3 cellular contexts compared by ENCODE assay signal in the genomic region with DNA sequence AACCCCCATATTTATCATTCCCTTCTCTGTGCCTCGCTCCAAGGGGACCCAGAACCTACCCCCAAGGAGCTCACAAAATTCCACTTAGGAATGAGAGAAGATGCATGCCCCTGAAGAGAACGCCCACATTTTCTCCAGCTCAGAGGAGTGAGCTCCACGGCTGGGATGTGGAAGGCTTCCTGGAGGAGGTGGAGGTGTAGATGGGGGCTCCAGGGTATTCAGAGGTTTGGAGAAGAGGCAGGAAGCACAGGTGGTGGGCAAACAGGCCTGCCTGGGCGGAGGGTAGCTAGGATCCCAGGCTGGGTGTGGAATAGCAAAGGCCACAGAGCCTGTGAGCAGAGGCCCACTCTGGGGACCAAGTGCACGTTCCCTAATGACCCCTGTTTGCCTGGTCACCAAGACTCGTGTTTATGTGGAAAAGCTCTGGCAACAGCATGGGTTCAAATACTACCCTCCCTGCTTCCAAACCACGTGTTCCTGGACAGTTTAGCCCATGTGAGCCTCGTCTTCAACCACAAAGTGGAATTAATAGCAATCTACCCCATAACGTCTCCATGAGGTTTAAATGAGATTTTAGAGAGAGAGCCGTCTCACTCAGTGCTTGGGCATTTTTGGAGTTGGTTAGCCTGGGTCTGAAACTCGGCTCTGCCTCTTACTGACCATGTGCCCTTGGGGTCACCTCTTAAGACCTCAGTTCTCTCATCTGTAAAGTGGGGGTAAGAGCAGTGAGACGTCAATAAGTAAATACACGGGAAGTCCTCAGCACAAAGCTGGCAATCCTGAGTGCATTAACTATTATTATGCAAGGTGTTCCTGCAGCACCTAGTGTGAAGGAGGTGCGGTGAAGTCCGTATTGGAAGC.
TF ChIP-seq lines count a peak whose summit lies in the region.

No MANE protein-coding gene starts in this region.

TF ChIP-seq in SK-N-SH, 30 proteins besides CTCF, POLR2A, EP300 and RAD21:
- TF ChIP-seq GABPA (IDR thresholded peaks at IDR 0.05; ENCODE audit: low read depth) (no peak), EZH2phosphoT487 (IDR thresholded peaks at IDR 0.05; ENCODE audit: borderline replicate concordance, low read depth) (no peak), RFX5 (IDR thresholded peaks at IDR 0.05; ENCODE audit: low read length) (no peak), FOXJ3 (CRISPR knock-in tag; IDR thresholded peaks at IDR 0.05) (no peak), RXRA (IDR thresholded peaks at IDR 0.05; ENCODE audit: borderline replicate concordance, low read depth) (no peak), JUND (IDR thresholded peaks at IDR 0.05) (no peak), YY1 (IDR thresholded peaks at IDR 0.05; ENCODE audit: low read depth) (no peak), TAF1 (IDR thresholded peaks at IDR 0.05; ENCODE audit: borderline replicate concordance, low read depth, low read length) (no peak)
- TF ChIP-seq, protein P1, sequence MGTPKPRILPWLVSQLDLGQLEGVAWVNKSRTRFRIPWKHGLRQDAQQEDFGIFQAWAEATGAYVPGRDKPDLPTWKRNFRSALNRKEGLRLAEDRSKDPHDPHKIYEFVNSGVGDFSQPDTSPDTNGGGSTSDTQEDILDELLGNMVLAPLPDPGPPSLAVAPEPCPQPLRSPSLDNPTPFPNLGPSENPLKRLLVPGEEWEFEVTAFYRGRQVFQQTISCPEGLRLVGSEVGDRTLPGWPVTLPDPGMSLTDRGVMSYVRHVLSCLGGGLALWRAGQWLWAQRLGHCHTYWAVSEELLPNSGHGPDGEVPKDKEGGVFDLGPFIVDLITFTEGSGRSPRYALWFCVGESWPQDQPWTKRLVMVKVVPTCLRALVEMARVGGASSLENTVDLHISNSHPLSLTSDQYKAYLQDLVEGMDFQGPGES (IDR thresholded peaks at IDR 0.05; ENCODE audit: low read depth, low read length), result no peak

TF ChIP-seq in SK-N-SH treated with all-trans-retinoic acid at 6 μM for 48 hours, 23 proteins besides CTCF, POLR2A, EP300 and RAD21:
- TF ChIP-seq TCF4 (CRISPR knock-in tag; IDR thresholded peaks at IDR 0.05; ENCODE audit: borderline replicate concordance) (no peak), PPARA (CRISPR knock-in tag; IDR thresholded peaks at IDR 0.05; ENCODE audit: borderline replicate concordance) (no peak), PATZ1 (CRISPR knock-in tag; IDR thresholded peaks at IDR 0.05; ENCODE audit: borderline replicate concordance) (no peak), ZNF70 (CRISPR knock-in tag; IDR thresholded peaks at IDR 0.05) (no peak), OSR1 (CRISPR knock-in tag; IDR thresholded peaks at IDR 0.05) (no peak), TOX (CRISPR knock-in tag; IDR thresholded peaks at IDR 0.05; ENCODE audit: borderline replicate concordance) (no peak), ZNF8 (CRISPR knock-in tag; IDR thresholded peaks at IDR 0.05) (no peak), ISL1 (CRISPR knock-in tag; IDR thresholded peaks at IDR 0.05) (no peak), ZFP3 (CRISPR knock-in tag; IDR thresholded peaks at IDR 0.05) (no peak), ZNF565 (CRISPR knock-in tag; conservative IDR thresholded peaks at IDR 0.05; ENCODE audit: low read depth) (no peak), ZC3H10 (CRISPR knock-in tag; IDR thresholded peaks at IDR 0.05) (no peak), CREB5 (CRISPR knock-in tag; IDR thresholded peaks at IDR 0.05; ENCODE audit: low read depth) (no peak), CSDC2 (CRISPR knock-in tag; IDR thresholded peaks at IDR 0.05) (no peak), RARB (CRISPR knock-in tag; IDR thresholded peaks at IDR 0.05) (no peak)
- TF ChIP-seq, protein P2, sequence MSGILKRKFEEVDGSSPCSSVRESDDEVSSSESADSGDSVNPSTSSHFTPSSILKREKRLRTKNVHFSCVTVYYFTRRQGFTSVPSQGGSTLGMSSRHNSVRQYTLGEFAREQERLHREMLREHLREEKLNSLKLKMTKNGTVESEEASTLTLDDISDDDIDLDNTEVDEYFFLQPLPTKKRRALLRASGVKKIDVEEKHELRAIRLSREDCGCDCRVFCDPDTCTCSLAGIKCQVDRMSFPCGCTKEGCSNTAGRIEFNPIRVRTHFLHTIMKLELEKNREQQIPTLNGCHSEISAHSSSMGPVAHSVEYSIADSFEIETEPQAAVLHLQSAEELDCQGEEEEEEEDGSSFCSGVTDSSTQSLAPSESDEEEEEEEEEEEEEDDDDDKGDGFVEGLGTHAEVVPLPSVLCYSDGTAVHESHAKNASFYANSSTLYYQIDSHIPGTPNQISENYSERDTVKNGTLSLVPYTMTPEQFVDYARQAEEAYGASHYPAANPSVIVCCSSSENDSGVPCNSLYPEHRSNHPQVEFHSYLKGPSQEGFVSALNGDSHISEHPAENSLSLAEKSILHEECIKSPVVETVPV (CRISPR knock-in tag; IDR thresholded peaks at IDR 0.05), result no peak
- TF ChIP-seq, protein P3, sequence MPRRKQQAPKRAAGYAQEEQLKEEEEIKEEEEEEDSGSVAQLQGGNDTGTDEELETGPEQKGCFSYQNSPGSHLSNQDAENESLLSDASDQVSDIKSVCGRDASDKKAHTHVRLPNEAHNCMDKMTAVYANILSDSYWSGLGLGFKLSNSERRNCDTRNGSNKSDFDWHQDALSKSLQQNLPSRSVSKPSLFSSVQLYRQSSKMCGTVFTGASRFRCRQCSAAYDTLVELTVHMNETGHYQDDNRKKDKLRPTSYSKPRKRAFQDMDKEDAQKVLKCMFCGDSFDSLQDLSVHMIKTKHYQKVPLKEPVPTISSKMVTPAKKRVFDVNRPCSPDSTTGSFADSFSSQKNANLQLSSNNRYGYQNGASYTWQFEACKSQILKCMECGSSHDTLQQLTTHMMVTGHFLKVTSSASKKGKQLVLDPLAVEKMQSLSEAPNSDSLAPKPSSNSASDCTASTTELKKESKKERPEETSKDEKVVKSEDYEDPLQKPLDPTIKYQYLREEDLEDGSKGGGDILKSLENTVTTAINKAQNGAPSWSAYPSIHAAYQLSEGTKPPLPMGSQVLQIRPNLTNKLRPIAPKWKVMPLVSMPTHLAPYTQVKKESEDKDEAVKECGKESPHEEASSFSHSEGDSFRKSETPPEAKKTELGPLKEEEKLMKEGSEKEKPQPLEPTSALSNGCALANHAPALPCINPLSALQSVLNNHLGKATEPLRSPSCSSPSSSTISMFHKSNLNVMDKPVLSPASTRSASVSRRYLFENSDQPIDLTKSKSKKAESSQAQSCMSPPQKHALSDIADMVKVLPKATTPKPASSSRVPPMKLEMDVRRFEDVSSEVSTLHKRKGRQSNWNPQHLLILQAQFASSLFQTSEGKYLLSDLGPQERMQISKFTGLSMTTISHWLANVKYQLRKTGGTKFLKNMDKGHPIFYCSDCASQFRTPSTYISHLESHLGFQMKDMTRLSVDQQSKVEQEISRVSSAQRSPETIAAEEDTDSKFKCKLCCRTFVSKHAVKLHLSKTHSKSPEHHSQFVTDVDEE (CRISPR knock-in tag; IDR thresholded peaks at IDR 0.05), result no peak
TF ChIP-seq in SK-N-SH treated with all-trans-retinoic acid at 6 μM for 48 hours: peak in this region for 0.

TF ChIP-seq in WTC11, 78 proteins besides CTCF, POLR2A, EP300 and RAD21:
- TF ChIP-seq AFF4 (CRISPR knock-in tag; IDR thresholded peaks at IDR 0.05; ENCODE audit: borderline replicate concordance), result no peak
- no peak for TF ChIP-seq ZSCAN18 (CRISPR knock-in tag; IDR thresholded peaks at IDR 0.05)
- TF ChIP-seq CREB1 (CRISPR knock-in tag; IDR thresholded peaks at IDR 0.05), result no peak
- no peak for TF ChIP-seq USF2 (CRISPR knock-in tag; IDR thresholded peaks at IDR 0.05)
- TF ChIP-seq, protein P4, sequence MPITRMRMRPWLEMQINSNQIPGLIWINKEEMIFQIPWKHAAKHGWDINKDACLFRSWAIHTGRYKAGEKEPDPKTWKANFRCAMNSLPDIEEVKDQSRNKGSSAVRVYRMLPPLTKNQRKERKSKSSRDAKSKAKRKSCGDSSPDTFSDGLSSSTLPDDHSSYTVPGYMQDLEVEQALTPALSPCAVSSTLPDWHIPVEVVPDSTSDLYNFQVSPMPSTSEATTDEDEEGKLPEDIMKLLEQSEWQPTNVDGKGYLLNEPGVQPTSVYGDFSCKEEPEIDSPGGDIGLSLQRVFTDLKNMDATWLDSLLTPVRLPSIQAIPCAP (CRISPR knock-in tag; IDR thresholded peaks at IDR 0.05), result no peak
- TF ChIP-seq JAZF1 (CRISPR knock-in tag; IDR thresholded peaks at IDR 0.05), result no peak
- TF ChIP-seq CBFB (CRISPR knock-in tag; IDR thresholded peaks at IDR 0.05; ENCODE audit: low read depth), result no peak
- no peak for TF ChIP-seq ATF6 (CRISPR knock-in tag; IDR thresholded peaks at IDR 0.05)
- TF ChIP-seq ZNF232 (CRISPR knock-in tag; IDR thresholded peaks at IDR 0.05), result no peak
- no peak for TF ChIP-seq ZNF671 (CRISPR knock-in tag; IDR thresholded peaks at IDR 0.05)
- TF ChIP-seq ZNF396 (CRISPR knock-in tag; IDR thresholded peaks at IDR 0.05; ENCODE audit: borderline replicate concordance), result no peak
- TF ChIP-seq ELF4 (CRISPR knock-in tag; IDR thresholded peaks at IDR 0.05; ENCODE audit: low read depth), result no peak
- no peak for TF ChIP-seq SMAD4 (CRISPR knock-in tag; IDR thresholded peaks at IDR 0.05)
- TF ChIP-seq HMGA2 (CRISPR knock-in tag; IDR thresholded peaks at IDR 0.05), result no peak
